In genomic region chr15:49188933-49189332, GRCh38 we compare ENCODE assay signal across 1 cellular context.
TF ChIP-seq lines count a peak whose summit lies in the region.

No MANE protein-coding gene starts in this region.

TF ChIP-seq in K562, 482 proteins besides CTCF, POLR2A, EP300 and RAD21 (continued from another document):
- TF ChIP-seq THRAP3 (IDR thresholded peaks at IDR 0.05; ENCODE audit: borderline replicate concordance) (no peak), ZNF76 (CRISPR knock-in tag; IDR thresholded peaks at IDR 0.05; ENCODE audit: borderline replicate concordance) (no peak), ZNF764 (CRISPR knock-in tag; IDR thresholded peaks at IDR 0.05; ENCODE audit: low read depth) (no peak), ZBTB9 (CRISPR knock-in tag; IDR thresholded peaks at IDR 0.05) (no peak), HMG20B (CRISPR knock-in tag; IDR thresholded peaks at IDR 0.05) (no peak), NFXL1 (CRISPR knock-in tag; IDR thresholded peaks at IDR 0.05) (no peak), UBTF (IDR thresholded peaks at IDR 0.05; ENCODE audit: borderline replicate concordance in 1 of 2, low read depth in 2 of 2, low read length in 2 of 2) (no peak), ZBTB5 (IDR thresholded peaks at IDR 0.05) (no peak), FOXA3 (CRISPR knock-in tag; conservative IDR thresholded peaks at IDR 0.05 in 1 of 2, IDR thresholded peaks at IDR 0.05 in 1 of 2) (no peak), DDX20 (tag; IDR thresholded peaks at IDR 0.05; ENCODE audit: low read depth) (peak; percentile 65; the same call in 1 of the 2 replicates), ILK (tag; IDR thresholded peaks at IDR 0.05; ENCODE audit: borderline replicate concordance, low read depth) (0 out of 2 replicates have a peak, but pooled peaks have one; percentile 6), ZNF668 (CRISPR knock-in tag; IDR thresholded peaks at IDR 0.05) (0 out of 2 replicates have a peak, but pooled peaks have one; percentile 51), ZFP91 (CRISPR knock-in tag; IDR thresholded peaks at IDR 0.05) (no peak), GTF2F1 (IDR thresholded peaks at IDR 0.05; ENCODE audit: low read depth, low read length) (no peak), PHB (CRISPR knock-in tag; IDR thresholded peaks at IDR 0.05) (no peak), TEAD4 (IDR thresholded peaks at IDR 0.05; ENCODE audit: low read length) (no peak), TEAD4 (CRISPR knock-in tag; IDR thresholded peaks at IDR 0.05; ENCODE audit: borderline replicate concordance) (no peak), E2F8 (IDR thresholded peaks at IDR 0.05; ENCODE audit: low read depth, partially characterized antibody) (no peak), KLF6 (CRISPR knock-in tag; IDR thresholded peaks at IDR 0.05; ENCODE audit: borderline replicate concordance) (0 out of 2 replicates have a peak, but pooled peaks have one; percentile 61), ATF7 (IDR thresholded peaks at IDR 0.05) (no peak), NBN (IDR thresholded peaks at IDR 0.05; ENCODE audit: low read depth) (no peak), BCL6 (CRISPR knock-in tag; IDR thresholded peaks at IDR 0.05) (no peak), E2F3 (CRISPR knock-in tag; IDR thresholded peaks at IDR 0.05) (no peak), DNMT1 (IDR thresholded peaks at IDR 0.05) (no peak), ZNF212 (CRISPR knock-in tag; IDR thresholded peaks at IDR 0.05) (no peak), STAT6 (CRISPR knock-in tag; IDR thresholded peaks at IDR 0.05) (no peak), FOXJ3 (CRISPR knock-in tag; IDR thresholded peaks at IDR 0.05) (no peak), ZBTB33 (CRISPR knock-in tag; IDR thresholded peaks at IDR 0.05) (no peak), ZC3H8 (IDR thresholded peaks at IDR 0.05) (no peak), MEF2D (tag; conservative IDR thresholded peaks at IDR 0.05; ENCODE audit: low read depth) (no peak)
